9 cellular contexts compared by ENCODE assay signal in the genomic region with DNA sequence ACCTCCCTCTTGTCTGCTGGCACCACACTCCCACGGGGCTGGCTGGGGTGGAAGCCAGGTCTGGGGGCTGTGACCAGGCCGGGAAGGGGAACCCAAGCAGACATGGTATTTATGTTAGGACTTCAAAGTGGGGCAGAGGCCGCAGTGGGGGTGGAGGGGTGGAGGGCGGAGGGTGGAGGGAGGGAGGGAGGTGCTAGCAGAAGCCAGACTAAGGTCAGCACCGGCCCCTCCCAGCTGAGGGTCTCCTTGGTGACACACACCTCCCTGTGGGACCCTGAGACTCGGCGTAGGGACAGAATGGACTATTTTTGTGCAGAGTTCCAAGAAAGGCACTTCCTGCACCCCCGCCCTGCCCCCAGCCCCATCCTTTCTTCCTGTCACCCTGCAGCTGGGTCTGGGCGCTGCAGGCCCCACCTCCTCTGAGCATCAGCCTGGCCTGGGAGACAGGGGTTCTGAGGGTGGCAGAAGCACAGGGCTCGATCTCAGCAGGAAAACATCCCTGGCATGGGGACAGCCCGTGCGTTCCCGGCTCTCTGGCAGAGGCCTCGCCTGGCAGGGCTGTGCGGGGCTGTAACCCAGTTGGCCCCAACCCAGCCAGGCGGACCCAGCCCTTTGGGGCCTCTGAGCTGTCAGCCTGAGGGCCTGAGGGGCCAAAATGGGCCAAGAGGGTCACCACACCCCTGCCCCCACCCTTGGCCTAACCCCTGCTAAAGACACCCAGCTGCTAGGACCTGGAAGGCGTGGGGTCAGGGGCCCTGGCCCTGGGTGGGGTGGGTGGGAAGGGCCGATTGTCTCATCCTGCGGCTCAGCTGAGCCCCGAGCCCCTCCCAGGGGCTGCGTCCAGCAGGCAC. TPM values are rescaled to one million over a fixed set of nuclear protein-coding genes. Genes with fewer than 3 reads are reported as not detected.
A peak's percentile ranks its signal among the peaks of the same experiment; 100 is the strongest.
DNase-seq lines count a peak whose midpoint lies in the region; ATAC-seq, FAIRE-seq and TF ChIP-seq lines count a peak whose summit lies in the region.
"Had no signal": no experiment of that assay in that cellular context is flagged by ENCODE, and none has a peak within 500 bp of the region (broad histone marks: within the 10 kb centered on the region; RNA-seq: fewer than 3 reads in every experiment).

No MANE protein-coding gene starts in this region.

- H3K9ac ChIP-seq in mammary epithelial cell (ENCODE audit: insufficient read depth, low read length) (no peak overlapping the region), HepG2 (ENCODE audit: insufficient read depth, low read depth, low read length) (peak overlapping the region; percentile 53; the same call in 1 of the 2 replicates)

- peak overlapping the region; percentile 76 for H3K27ac Mint-ChIP-seq in MCF 10A (ENCODE audit: low read depth, unreplicated experiment)

- POLR2A ChIA-PET in MCF 10A (lab: Yijun Ruan, JAX) (interaction anchor here (0.6 to 1.8 kb wide), 11 partner anchors 8 to 351 kb away, joined by 3 to 20 read pairs (median 4); a partner anchor contains a TSS), HepG2 (lab: Yijun Ruan, JAX) (interaction anchor here (1.0 to 1.8 kb wide), 4 partner anchors 9 to 38 kb away, joined by 7 to 40 read pairs (median 12); a partner anchor contains a TSS)

- H3K9me3 ChIP-seq in mammary epithelial cell (replicated peaks; ENCODE audit: insufficient read depth, low read length) (no peaks in the 10 kb centered on the region), ascending aorta (no peaks in the 10 kb centered on the region), HepG2 (ENCODE audit: low read length) (no peaks in the 10 kb centered on the region), vagina (no peaks in the 10 kb centered on the region)

- H3K4me3 ChIP-seq in mammary epithelial cell (replicated peaks in 1 of 3; ENCODE audit: insufficient read depth in 1 of 3, low read depth in 2 of 3, low read length in 3 of 3) (no peak overlapping the region), ascending aorta (no peak overlapping the region), HepG2 (replicated peaks in 1 of 3; ENCODE audit: insufficient read depth in 1 of 3, low read depth in 2 of 3, low read length in 3 of 3) (peak overlapping the region in 2 of 3 experiments; percentile 11 to 76; a peak in 2 of 6 replicates), vagina (peak overlapping the region in 1 of 2 donors; percentile 1)

- no peak overlapping the region for H2AFZ ChIP-seq in mammary epithelial cell (ENCODE audit: low read depth, low read length)
- H2AFZ ChIP-seq in HepG2 (ENCODE audit: low read length), result no peak overlapping the region

- H3K27me3 ChIP-seq in mammary epithelial cell (ENCODE audit: insufficient read depth, low read length) (no peaks in the 10 kb centered on the region), ascending aorta (no peaks in the 10 kb centered on the region), HepG2 (ENCODE audit: control insufficient read depth in 1 of 2, insufficient read depth in 2 of 2, low read length in 2 of 2) (peaks cover 0 to 23% of the 10 kb centered on the region in 2 experiments; a peak in 3 of 5 replicates), vagina (no peaks in the 10 kb centered on the region)

- TF ChIP-seq EP300 in HepG2 (IDR thresholded peaks at IDR 0.05; ENCODE audit: low read depth in 2 of 2, low read length in 2 of 2) (no peak), HepG2 (CRISPR knock-in tag; IDR thresholded peaks at IDR 0.05; ENCODE audit: borderline replicate concordance) (no peak)

- intact Hi-C loops in MCF 10A (cut with micrococcal nuclease) (no loop called here), mammary epithelial cell (cut with micrococcal nuclease) (no loop called here), ascending aorta (cut with DNase I) (no loop called here), HepG2 (cut with micrococcal nuclease; ENCODE audit: unreplicated experiment) (loop anchor here (5.0 kb wide), 1 partner anchor 544 kb away; a partner anchor contains a TSS), vagina (cut with DNase I) (loop anchor here (5.0 kb wide), 1 partner anchor 61 kb away; no protein-coding TSS in a partner anchor)

- dilution Hi-C loops in mammary epithelial cell (cut with HindIII; ENCODE audit: low sequenced_read_pairs), result no loop called here

- H3K4me1 Mint-ChIP-seq in MCF 10A (ENCODE audit: insufficient read depth, unreplicated experiment), result peaks cover 52% of the 10 kb centered on the region

- DNase-seq in MCF 10A (ENCODE audit: unreplicated experiment), result peak; percentile 33
- no peak for DNase-seq in mammary epithelial cell
- DNase-seq in ascending aorta (ENCODE audit: low spot score in 2 of 2), result no peak
- no peak for DNase-seq in HepG2 (ENCODE audit: low spot score)
- DNase-seq in vagina (ENCODE audit: extremely low spot score in 2 of 2), result no peak
- no peak for DNase-seq in activated effector memory CD4-positive, alpha-beta T cell treated with anti-CD3 and anti-CD28 coated beads, Interleukin-2, amount 50 U/mL, for 16 hours
- no peak for DNase-seq in occipital lobe (lab: John Stamatoyannopoulos, UW)
- DNase-seq in NCI-H2171 (lab: John Stamatoyannopoulos, UW), result no peak
- DNase-seq: central memory CD4-positive, alpha-beta T cell had no signal

- TF ChIP-seq POLR2A in HepG2 (IDR thresholded peaks at IDR 0.05; ENCODE audit: insufficient read depth in 1 of 2, low read depth in 2 of 2, low read length in 2 of 2) (no peak), vagina (IDR thresholded peaks at IDR 0.05) (no peak)

- H3K27ac ChIP-seq in mammary epithelial cell (ENCODE audit: insufficient read depth, low read depth, low read length) (no peak overlapping the region), ascending aorta (peak overlapping the region; percentile 51 to 54), HepG2 (ENCODE audit: extremely low read length, insufficient read depth, low read length) (no peak overlapping the region), vagina (peak overlapping the region; percentile 93)

- H3K36me3 ChIP-seq in mammary epithelial cell (ENCODE audit: insufficient read depth, low read length), result peaks cover 1% of the 10 kb centered on the region
- no peaks in the 10 kb centered on the region for H3K36me3 ChIP-seq in ascending aorta
- H3K36me3 ChIP-seq in HepG2 (replicated peaks in 1 of 2; ENCODE audit: control insufficient read depth in 1 of 2, insufficient read depth in 2 of 2, low read length in 2 of 2), result no peaks in the 10 kb centered on the region
- H3K36me3 ChIP-seq in vagina, result no peaks in the 10 kb centered on the region

- no peak for FAIRE-seq in HepG2 (lab: Jason Lieb, UNC)

- H3K4me1 ChIP-seq in mammary epithelial cell (ENCODE audit: insufficient read depth, low read length) (peaks cover 26% of the 10 kb centered on the region), ascending aorta (peaks cover 3 to 16% of the 10 kb centered on the region in 2 donors), HepG2 (ENCODE audit: insufficient read depth, low read length) (peaks cover 69% of the 10 kb centered on the region), vagina (peaks cover 61% of the 10 kb centered on the region)

- H3K79me2 ChIP-seq in mammary epithelial cell (ENCODE audit: insufficient read depth, low read length) (no peaks in the 10 kb centered on the region), HepG2 (ENCODE audit: insufficient read depth, low read length) (no peaks in the 10 kb centered on the region)

- TF ChIP-seq CTCF in MCF 10A (IDR thresholded peaks at IDR 0.05; ENCODE audit: unreplicated experiment), result no peak
- TF ChIP-seq CTCF in mammary epithelial cell (conservative IDR thresholded peaks at IDR 0.05 in 1 of 2, IDR thresholded peaks at IDR 0.05 in 1 of 2; ENCODE audit: extremely low read depth in 1 of 2, insufficient read depth in 1 of 2, low read depth in 1 of 2, low read length in 2 of 2), result no peak
- TF ChIP-seq CTCF in ascending aorta (IDR thresholded peaks at IDR 0.05), result no peak
- 0 out of 2 replicates have a peak, but pooled peaks have one; percentile 9 for TF ChIP-seq CTCF in HepG2 (CRISPR knock-in tag; IDR thresholded peaks at IDR 0.05)
- no peak for TF ChIP-seq CTCF in vagina (IDR thresholded peaks at IDR 0.05)

- no peak for TF ChIP-seq RAD21 in HepG2 (CRISPR knock-in tag; IDR thresholded peaks at IDR 0.05)

- peaks cover 6% of the 10 kb centered on the region for H3K36me3 Mint-ChIP-seq in MCF 10A (ENCODE audit: insufficient read depth, unreplicated experiment)

- H3K4me3 Mint-ChIP-seq in MCF 10A (ENCODE audit: unreplicated experiment), result no peak overlapping the region

- ATAC-seq in HepG2, result peak; percentile 9

- in situ Hi-C loops in mammary epithelial cell (cut with MboI; ENCODE audit: low sequenced_read_pairs in 2 of 2), result no loop called here
- in situ Hi-C loops in HepG2 (cut with HindIII; ENCODE audit: extremely low pct_ligation_motif_present, low pct_unique_long_range_greater_than_20kb), result loop anchor here (5.0 kb wide), 1 partner anchor 34 kb away; a partner anchor contains a TSS

- 60% methylated on average over 2 of the region's 21 CpGs for WGBS in mammary epithelial cell (ENCODE audit: low coverage, missing lambda C conversion rate)
- 2% methylated on average over 5 of the region's 21 CpGs for WGBS in HepG2 (ENCODE audit: low lambda C conversion rate)

- H3K4me2 ChIP-seq in mammary epithelial cell (ENCODE audit: insufficient read depth, low read depth, low read length), result no peak overlapping the region
- H3K4me2 ChIP-seq in HepG2 (ENCODE audit: low read depth, low read length), result peak overlapping the region; percentile 100

- H3K9me3 Mint-ChIP-seq in MCF 10A (ENCODE audit: unreplicated experiment), result no peaks in the 10 kb centered on the region

- BruUV-seq in MCF 10A (replicated peaks; lab: Mats Ljungman, UMichigan), result no TSS peak
- no TSS peak for BruUV-seq in mammary epithelial cell (replicated peaks; lab: Mats Ljungman, UMichigan)
- BruUV-seq in HepG2 (replicated peaks; lab: Mats Ljungman, UMichigan), result no TSS peak

- no peaks in the 10 kb centered on the region for H3K27me3 Mint-ChIP-seq in MCF 10A (ENCODE audit: insufficient read depth, unreplicated experiment)

- CTCF ChIA-PET in MCF 10A (lab: Yijun Ruan, JAX), result interaction anchor here (0.7 to 1.0 kb wide), 4 partner anchors 14 to 369 kb away, joined by 3 to 6 read pairs (median 4); no protein-coding TSS in a partner anchor
- CTCF ChIA-PET in mammary epithelial cell (lab: Charles Lee; ENCODE audit: low non-redundant PET), result interaction anchor here (1.3 kb wide), 1 partner anchor 14 kb away, joined by 8 read pairs; no protein-coding TSS in a partner anchor
- CTCF ChIA-PET in HepG2 (lab: Yijun Ruan, JAX; ENCODE audit: low intra/inter-chr PET ratio, low total read pairs), result interaction anchor here (3.4 kb wide), 1 partner anchor 15 kb away, joined by 68 read pairs; no protein-coding TSS in a partner anchor

- H4K20me1 ChIP-seq in mammary epithelial cell (ENCODE audit: insufficient read depth, low read length) (no peaks in the 10 kb centered on the region), HepG2 (ENCODE audit: insufficient read depth, low read length) (no peaks in the 10 kb centered on the region)

RNA-seq across cellular contexts. Expression of a gene that starts 9.6 kb away (rescaled TPM):
- total RNA-seq in MCF 10A (2022) (not detected in 2 replicates), mammary epithelial cell (under 1 TPM in 1 of 2 donors, not detected in 1; 0.67 TPM), ascending aorta (193 TPM), HepG2 (2016; rRNA removed; fragmentation: Illumina TruSeq; extraction: Trizol) (0.20 and 0.35 TPM in 2 replicates), vagina (45.2 TPM), occipital lobe (1.1 TPM)
- polyA plus RNA-seq in mammary epithelial cell (not detected), HepG2 (2011; rRNA removed) (0.20 and 0.25 TPM in 2 replicates)
- polyA minus RNA-seq in mammary epithelial cell, result not detected
- not detected in 2 replicates for total RNA-seq in HepG2 (2016; cell fraction: cytosol; rRNA removed; fragmentation: Illumina TruSeq; extraction: Trizol; ENCODE audit: low read depth)
- 0.09 and 0.35 TPM in 2 replicates for total RNA-seq in HepG2 (2016; cell fraction: insoluble cytoplasmic fraction; rRNA removed; fragmentation: Illumina TruSeq; extraction: Trizol)
- 0.06 TPM in 1 of 2 replicates, not detected in the other for total RNA-seq in HepG2 (2016; cell fraction: membrane; rRNA removed; fragmentation: Illumina TruSeq; extraction: Trizol)
- total RNA-seq in HepG2 (2016; cell fraction: nucleus; rRNA removed; fragmentation: Illumina TruSeq; extraction: Trizol), result 0.37 and 0.44 TPM in 2 replicates
- polyA plus RNA-seq in HepG2 (2011; cell fraction: cytosol; rRNA removed), result 0.23 and 0.32 TPM in 2 replicates
- polyA plus RNA-seq in HepG2 (2011; cell fraction: nucleus; rRNA removed), result 0.80 and 0.85 TPM in 2 replicates
- 0.51 and 1.1 TPM in 2 replicates for polyA plus RNA-seq in HepG2 (2012)
- polyA plus RNA-seq in HepG2 (2016; cell fraction: cytosol; fragmentation: Illumina TruSeq; extraction: Trizol; ENCODE audit: low read depth), result 0.08 and 0.09 TPM in 2 replicates
- polyA plus RNA-seq in HepG2 (2016; cell fraction: insoluble cytoplasmic fraction; fragmentation: Illumina TruSeq; extraction: Trizol; ENCODE audit: low read depth), result 0.27 and 0.71 TPM in 2 replicates
- polyA plus RNA-seq in HepG2 (2016; cell fraction: membrane; fragmentation: Illumina TruSeq; extraction: Trizol; ENCODE audit: low read depth), result 0.18 and 0.36 TPM in 2 replicates
- 2.6 and 2.7 TPM in 2 replicates for polyA plus RNA-seq in HepG2 (2016; cell fraction: nucleus; fragmentation: Illumina TruSeq; extraction: Trizol; ENCODE audit: insufficient read depth, low read depth)
- polyA minus RNA-seq in HepG2 (2011; rRNA and poly(A)+ RNA removed; ENCODE audit: low replicate concordance), result 0.09 and 1.0 TPM in 2 replicates
- 0.40 and 0.88 TPM in 2 replicates for polyA minus RNA-seq in HepG2 (2011; cell fraction: cytosol; rRNA and poly(A)+ RNA removed)
- 0.26 and 0.50 TPM in 2 replicates for polyA minus RNA-seq in HepG2 (2011; cell fraction: nucleus; rRNA and poly(A)+ RNA removed)

RNA-seq across cellular contexts. Expression of a gene that starts 9.7 kb away (rescaled TPM):
- total RNA-seq in MCF 10A (2022) (38.7 and 50.2 TPM in 2 replicates), mammary epithelial cell (10 to 100 TPM; 28.5 to 75.6 TPM), ascending aorta (28.5 TPM), HepG2 (2016; rRNA removed; fragmentation: Illumina TruSeq; extraction: Trizol) (3.9 and 4.1 TPM in 2 replicates), vagina (19.2 TPM), occipital lobe (0.47 TPM)
- polyA plus RNA-seq in mammary epithelial cell (22.4 TPM), HepG2 (2011; rRNA removed) (2.4 and 4.2 TPM in 2 replicates)
- polyA minus RNA-seq in mammary epithelial cell, result 25.0 TPM
- total RNA-seq in HepG2 (2016; cell fraction: cytosol; rRNA removed; fragmentation: Illumina TruSeq; extraction: Trizol; ENCODE audit: low read depth), result 1.6 and 2.4 TPM in 2 replicates
- 3.5 and 4.5 TPM in 2 replicates for total RNA-seq in HepG2 (2016; cell fraction: insoluble cytoplasmic fraction; rRNA removed; fragmentation: Illumina TruSeq; extraction: Trizol)
- total RNA-seq in HepG2 (2016; cell fraction: membrane; rRNA removed; fragmentation: Illumina TruSeq; extraction: Trizol), result 2.0 and 2.9 TPM in 2 replicates
- 3.5 TPM in 2 replicates for total RNA-seq in HepG2 (2016; cell fraction: nucleus; rRNA removed; fragmentation: Illumina TruSeq; extraction: Trizol)
- polyA plus RNA-seq in HepG2 (2011; cell fraction: cytosol; rRNA removed), result 3.6 and 24.3 TPM in 2 replicates
- polyA plus RNA-seq in HepG2 (2011; cell fraction: nucleus; rRNA removed), result 13.9 and 17.2 TPM in 2 replicates
- polyA plus RNA-seq in HepG2 (2012), result 3.3 TPM in 2 replicates
- 0.76 and 1.0 TPM in 2 replicates for polyA plus RNA-seq in HepG2 (2016; cell fraction: cytosol; fragmentation: Illumina TruSeq; extraction: Trizol; ENCODE audit: low read depth)
- polyA plus RNA-seq in HepG2 (2016; cell fraction: insoluble cytoplasmic fraction; fragmentation: Illumina TruSeq; extraction: Trizol; ENCODE audit: low read depth), result 2.9 and 4.1 TPM in 2 replicates
- 1.4 and 2.1 TPM in 2 replicates for polyA plus RNA-seq in HepG2 (2016; cell fraction: membrane; fragmentation: Illumina TruSeq; extraction: Trizol; ENCODE audit: low read depth)
- 8.7 and 9.1 TPM in 2 replicates for polyA plus RNA-seq in HepG2 (2016; cell fraction: nucleus; fragmentation: Illumina TruSeq; extraction: Trizol; ENCODE audit: insufficient read depth, low read depth)
- polyA minus RNA-seq in HepG2 (2011; rRNA and poly(A)+ RNA removed; ENCODE audit: low replicate concordance), result 6.2 and 14.2 TPM in 2 replicates
- polyA minus RNA-seq in HepG2 (2011; cell fraction: cytosol; rRNA and poly(A)+ RNA removed), result 2.4 and 4.0 TPM in 2 replicates
- 2.0 and 2.4 TPM in 2 replicates for polyA minus RNA-seq in HepG2 (2011; cell fraction: nucleus; rRNA and poly(A)+ RNA removed)

RNA-seq across cellular contexts. Expression of a gene that starts 18.4 kb away (rescaled TPM):
- total RNA-seq in MCF 10A (2022) (53.2 and 55.4 TPM in 2 replicates), mammary epithelial cell (10 to 100 TPM; 56.3 to 69.4 TPM), ascending aorta (24.8 TPM), HepG2 (2016; rRNA removed; fragmentation: Illumina TruSeq; extraction: Trizol) (55.7 and 63.1 TPM in 2 replicates), vagina (37.1 TPM), occipital lobe (17.6 TPM)
- polyA plus RNA-seq in mammary epithelial cell (75.0 TPM), HepG2 (2011; rRNA removed) (15.8 and 16.8 TPM in 2 replicates)
- 32.9 TPM for polyA minus RNA-seq in mammary epithelial cell
- total RNA-seq in HepG2 (2016; cell fraction: cytosol; rRNA removed; fragmentation: Illumina TruSeq; extraction: Trizol; ENCODE audit: low read depth), result 15.1 and 18.0 TPM in 2 replicates
- total RNA-seq in HepG2 (2016; cell fraction: insoluble cytoplasmic fraction; rRNA removed; fragmentation: Illumina TruSeq; extraction: Trizol), result 55.6 and 65.9 TPM in 2 replicates
- total RNA-seq in HepG2 (2016; cell fraction: membrane; rRNA removed; fragmentation: Illumina TruSeq; extraction: Trizol), result 28.2 and 32.2 TPM in 2 replicates
- 23.2 and 25.5 TPM in 2 replicates for total RNA-seq in HepG2 (2016; cell fraction: nucleus; rRNA removed; fragmentation: Illumina TruSeq; extraction: Trizol)
- polyA plus RNA-seq in HepG2 (2011; cell fraction: cytosol; rRNA removed), result 15.3 and 20.1 TPM in 2 replicates
- 19.9 and 20.4 TPM in 2 replicates for polyA plus RNA-seq in HepG2 (2011; cell fraction: nucleus; rRNA removed)
- 8.8 and 11.6 TPM in 2 replicates for polyA plus RNA-seq in HepG2 (2012)
- 11.6 and 12.3 TPM in 2 replicates for polyA plus RNA-seq in HepG2 (2016; cell fraction: cytosol; fragmentation: Illumina TruSeq; extraction: Trizol; ENCODE audit: low read depth)
- 54.5 and 57.6 TPM in 2 replicates for polyA plus RNA-seq in HepG2 (2016; cell fraction: insoluble cytoplasmic fraction; fragmentation: Illumina TruSeq; extraction: Trizol; ENCODE audit: low read depth)
- polyA plus RNA-seq in HepG2 (2016; cell fraction: membrane; fragmentation: Illumina TruSeq; extraction: Trizol; ENCODE audit: low read depth), result 20.8 and 22.1 TPM in 2 replicates
- polyA plus RNA-seq in HepG2 (2016; cell fraction: nucleus; fragmentation: Illumina TruSeq; extraction: Trizol; ENCODE audit: insufficient read depth, low read depth), result 38.8 and 42.9 TPM in 2 replicates
- polyA minus RNA-seq in HepG2 (2011; rRNA and poly(A)+ RNA removed; ENCODE audit: low replicate concordance), result 8.1 and 30.0 TPM in 2 replicates
- polyA minus RNA-seq in HepG2 (2011; cell fraction: cytosol; rRNA and poly(A)+ RNA removed), result 2.9 TPM in 2 replicates
- 4.2 and 5.5 TPM in 2 replicates for polyA minus RNA-seq in HepG2 (2011; cell fraction: nucleus; rRNA and poly(A)+ RNA removed)

RNA-seq across cellular contexts. Expression of a gene that starts 20.9 kb away (rescaled TPM):
- total RNA-seq in MCF 10A (2022) (6.7 and 8.6 TPM in 2 replicates), mammary epithelial cell (10 to 100 TPM; 10.1 to 15.5 TPM), ascending aorta (64.2 TPM), HepG2 (2016; rRNA removed; fragmentation: Illumina TruSeq; extraction: Trizol) (44.9 and 109 TPM in 2 replicates), vagina (25.0 TPM), occipital lobe (63.2 TPM)
- polyA plus RNA-seq in mammary epithelial cell (11.0 TPM), HepG2 (2011; rRNA removed) (40.4 and 47.8 TPM in 2 replicates)
- 3.0 TPM for polyA minus RNA-seq in mammary epithelial cell
- 15.0 and 17.3 TPM in 2 replicates for total RNA-seq in HepG2 (2016; cell fraction: cytosol; rRNA removed; fragmentation: Illumina TruSeq; extraction: Trizol; ENCODE audit: low read depth)
- 41.0 and 117 TPM in 2 replicates for total RNA-seq in HepG2 (2016; cell fraction: insoluble cytoplasmic fraction; rRNA removed; fragmentation: Illumina TruSeq; extraction: Trizol)
- total RNA-seq in HepG2 (2016; cell fraction: membrane; rRNA removed; fragmentation: Illumina TruSeq; extraction: Trizol), result 35.2 and 38.9 TPM in 2 replicates
- 80.6 and 90.0 TPM in 2 replicates for total RNA-seq in HepG2 (2016; cell fraction: nucleus; rRNA removed; fragmentation: Illumina TruSeq; extraction: Trizol)
- 35.5 and 44.1 TPM in 2 replicates for polyA plus RNA-seq in HepG2 (2011; cell fraction: cytosol; rRNA removed)
- 29.5 and 32.3 TPM in 2 replicates for polyA plus RNA-seq in HepG2 (2011; cell fraction: nucleus; rRNA removed)
- 64.9 and 76.3 TPM in 2 replicates for polyA plus RNA-seq in HepG2 (2012)
- polyA plus RNA-seq in HepG2 (2016; cell fraction: cytosol; fragmentation: Illumina TruSeq; extraction: Trizol; ENCODE audit: low read depth), result 13.3 and 16.5 TPM in 2 replicates
- polyA plus RNA-seq in HepG2 (2016; cell fraction: insoluble cytoplasmic fraction; fragmentation: Illumina TruSeq; extraction: Trizol; ENCODE audit: low read depth), result 40.4 and 42.0 TPM in 2 replicates
- 25.2 and 28.0 TPM in 2 replicates for polyA plus RNA-seq in HepG2 (2016; cell fraction: membrane; fragmentation: Illumina TruSeq; extraction: Trizol; ENCODE audit: low read depth)
- polyA plus RNA-seq in HepG2 (2016; cell fraction: nucleus; fragmentation: Illumina TruSeq; extraction: Trizol; ENCODE audit: insufficient read depth, low read depth), result 122 and 134 TPM in 2 replicates
- 4.0 and 58.3 TPM in 2 replicates for polyA minus RNA-seq in HepG2 (2011; rRNA and poly(A)+ RNA removed; ENCODE audit: low replicate concordance)
- 26.4 and 32.5 TPM in 2 replicates for polyA minus RNA-seq in HepG2 (2011; cell fraction: cytosol; rRNA and poly(A)+ RNA removed)
- polyA minus RNA-seq in HepG2 (2011; cell fraction: nucleus; rRNA and poly(A)+ RNA removed), result 7.3 and 8.3 TPM in 2 replicates

RNA-seq across cellular contexts. Expression of a gene that starts 34.8 kb away (rescaled TPM):
- total RNA-seq in MCF 10A (2022), result 0.12 TPM in 1 of 2 replicates, not detected in the other
- total RNA-seq in mammary epithelial cell, result under 1 TPM; 0.17 to 0.26 TPM
- 0.06 TPM for polyA plus RNA-seq in mammary epithelial cell
- polyA minus RNA-seq in mammary epithelial cell, result not detected
- 3.6 TPM for total RNA-seq in ascending aorta
- 0.10 and 0.18 TPM in 2 replicates for total RNA-seq in HepG2 (2016; rRNA removed; fragmentation: Illumina TruSeq; extraction: Trizol)
- total RNA-seq in HepG2 (2016; cell fraction: cytosol; rRNA removed; fragmentation: Illumina TruSeq; extraction: Trizol; ENCODE audit: low read depth), result 0.09 and 0.10 TPM in 2 replicates
- 0.09 and 0.13 TPM in 2 replicates for total RNA-seq in HepG2 (2016; cell fraction: insoluble cytoplasmic fraction; rRNA removed; fragmentation: Illumina TruSeq; extraction: Trizol)
- total RNA-seq in HepG2 (2016; cell fraction: membrane; rRNA removed; fragmentation: Illumina TruSeq; extraction: Trizol), result 0.10 and 0.15 TPM in 2 replicates
- total RNA-seq in HepG2 (2016; cell fraction: nucleus; rRNA removed; fragmentation: Illumina TruSeq; extraction: Trizol), result 0.13 and 0.19 TPM in 2 replicates
- polyA plus RNA-seq in HepG2 (2011; rRNA removed), result 0.33 and 0.48 TPM in 2 replicates
- 0.35 and 0.48 TPM in 2 replicates for polyA plus RNA-seq in HepG2 (2011; cell fraction: cytosol; rRNA removed)
- 0.74 and 0.76 TPM in 2 replicates for polyA plus RNA-seq in HepG2 (2011; cell fraction: nucleus; rRNA removed)
- polyA plus RNA-seq in HepG2 (2012), result 0.40 and 0.52 TPM in 2 replicates
- polyA plus RNA-seq in HepG2 (2016; cell fraction: cytosol; fragmentation: Illumina TruSeq; extraction: Trizol; ENCODE audit: low read depth), result 0.07 TPM in 1 of 2 replicates, not detected in the other
- polyA plus RNA-seq in HepG2 (2016; cell fraction: insoluble cytoplasmic fraction; fragmentation: Illumina TruSeq; extraction: Trizol; ENCODE audit: low read depth), result 0.14 and 0.15 TPM in 2 replicates
- polyA plus RNA-seq in HepG2 (2016; cell fraction: membrane; fragmentation: Illumina TruSeq; extraction: Trizol; ENCODE audit: low read depth), result 0.11 and 0.16 TPM in 2 replicates
- polyA plus RNA-seq in HepG2 (2016; cell fraction: nucleus; fragmentation: Illumina TruSeq; extraction: Trizol; ENCODE audit: insufficient read depth, low read depth), result 0.17 and 0.18 TPM in 2 replicates
- polyA minus RNA-seq in HepG2 (2011; rRNA and poly(A)+ RNA removed; ENCODE audit: low replicate concordance), result 0.09 and 1.0 TPM in 2 replicates
- 0.26 and 0.30 TPM in 2 replicates for polyA minus RNA-seq in HepG2 (2011; cell fraction: cytosol; rRNA and poly(A)+ RNA removed)
- 0.62 and 0.77 TPM in 2 replicates for polyA minus RNA-seq in HepG2 (2011; cell fraction: nucleus; rRNA and poly(A)+ RNA removed)
- total RNA-seq in vagina, result 1.7 TPM
- total RNA-seq in occipital lobe, result 6.4 TPM

Comparison
In these comparisons a context has a peak if more than half of its experiments do, and no peak if none do; other contexts are left out.
1. H3K27ac ChIP-seq: peak in ascending aorta (2 of 2) and vagina (single experiment); none in mammary epithelial cell (single experiment) and HepG2 (single experiment).
2. H3K4me3 ChIP-seq: peak in HepG2 (2 of 3); none in mammary epithelial cell (0 of 3) and ascending aorta (0 of 2).
3. RNA of a gene that starts 9.6 kb away (total RNA-seq): 193 TPM in ascending aorta (single experiment) and 45.2 TPM in vagina (single experiment); 1.1 TPM in occipital lobe (single experiment), 0.67 TPM in mammary epithelial cell, 0.06 to 0.44 TPM in HepG2 and not detected in MCF 10A; every median in the first group is over 10 times any median in the second.
4. intact Hi-C loops: an anchor here in HepG2 (5.0 kb wide) and vagina (5.0 kb wide); none called in MCF 10A, mammary epithelial cell and ascending aorta.